In genomic region chr9:93902780-93903655, GRCh38 we compare ENCODE assay signal across 27 cellular contexts. TPM values are rescaled to one million over a fixed set of nuclear protein-coding genes. Genes with fewer than 3 reads are reported as not detected.
DNase-seq lines count a peak whose midpoint lies in the region; ATAC-seq, FAIRE-seq and TF ChIP-seq lines count a peak whose summit lies in the region.
"Had no signal": no experiment of that assay in that cellular context is flagged by ENCODE, and none has a peak within 500 bp of the region (broad histone marks: within the 10 kb centered on the region; RNA-seq: fewer than 3 reads in every experiment).

No MANE protein-coding gene starts in this region.

- H3K4me3 ChIP-seq in H7 (ENCODE audit: insufficient read depth, low read depth, low read length): no peak overlapping the region
- H3K4me3 ChIP-seq in H1 (ENCODE audit: extremely low read depth in 1 of 4, insufficient read depth in 2 of 4, low read depth in 3 of 4, low read length in 4 of 4): no peak overlapping the region
- H3K4me3 ChIP-seq in spleen: no peak overlapping the region
- H3K4me3 ChIP-seq: A549, SJCRH30 had no signal

- no peaks in the 10 kb centered on the region for H3K36me3 ChIP-seq in H7 (replicated peaks; ENCODE audit: control insufficient read depth, insufficient read depth, low read length)
- H3K36me3 ChIP-seq in H1 (ENCODE audit: control insufficient read depth in 2 of 4, insufficient read depth in 4 of 4, low read length in 3 of 4): no peaks in the 10 kb centered on the region
- H3K36me3 ChIP-seq in spleen: no peaks in the 10 kb centered on the region
- H3K36me3 ChIP-seq: SJCRH30 had no signal

- no peak overlapping the region for H3K23ac ChIP-seq in H1 (ENCODE audit: insufficient read length)

- TF ChIP-seq EP300 in H1 (IDR thresholded peaks at IDR 0.05; ENCODE audit: borderline replicate concordance in 1 of 2, low read depth in 2 of 2, low read length in 2 of 2): no peak

- H4K20me1 ChIP-seq in H1 (replicated peaks in 1 of 2; ENCODE audit: control insufficient read depth in 1 of 2, insufficient read depth in 2 of 2, low read length in 2 of 2): no peaks in the 10 kb centered on the region

- H3K56ac ChIP-seq in H1 (replicated peaks; ENCODE audit: insufficient read length, low read depth, low read length): no peak overlapping the region

- H3K4me1 ChIP-seq in H1 (replicated peaks in 1 of 4; ENCODE audit: control insufficient read depth in 3 of 4, insufficient read depth in 4 of 4, low read length in 3 of 4) (no peaks in the 10 kb centered on the region), spleen (no peaks in the 10 kb centered on the region)
- H3K4me1 ChIP-seq: A549, SJCRH30 had no signal

- CTCF ChIA-PET in H1 (lab: Charles Lee; ENCODE audit: partially characterized antibody): interaction anchor here (1.0 to 1.4 kb wide), 4 partner anchors 35 to 87 kb away, joined by 3 to 4 read pairs (median 3); no protein-coding TSS in a partner anchor

- H4K8ac ChIP-seq in H1 (ENCODE audit: extremely low read depth, insufficient read depth, low read length): peak overlapping the region; percentile 14; the same call in 1 of the 2 replicates

- H3K27ac ChIP-seq in H1 (ENCODE audit: low read depth, low read length) (no peak overlapping the region), spleen (no peak overlapping the region)
- H3K27ac ChIP-seq: A549, SJCRH30 had no signal

- no peaks in the 10 kb centered on the region for H3K23me2 ChIP-seq in H1 (ENCODE audit: low read depth, low read length)

- H3K4ac ChIP-seq in H1 (replicated peaks; ENCODE audit: insufficient read length, low read depth, low read length): no peak overlapping the region

- H3K79me2 ChIP-seq in H1 (ENCODE audit: control insufficient read depth in 1 of 2, insufficient read depth in 2 of 2, low read length in 2 of 2): no peaks in the 10 kb centered on the region

- TF ChIP-seq CTCF in H1 (IDR thresholded peaks at IDR 0.05; ENCODE audit: control extremely low read depth in 1 of 3, insufficient read depth in 1 of 3, low read depth in 1 of 3, low read length in 3 of 3) (no peak), spleen (IDR thresholded peaks at IDR 0.05 in 8 of 11, conservative IDR thresholded peaks at IDR 0.05 in 3 of 11) (no peak)

- H3K18ac ChIP-seq in H1 (ENCODE audit: extremely low read depth, low read length): no peak overlapping the region

- H3K27me3 ChIP-seq in H7 (ENCODE audit: control insufficient read depth, insufficient read depth, low read length) (no peaks in the 10 kb centered on the region), H1 (replicated peaks in 1 of 4; ENCODE audit: control insufficient read depth in 3 of 4, extremely low read depth in 1 of 4, insufficient read depth in 3 of 4, low read length in 3 of 4) (no peaks in the 10 kb centered on the region), spleen (replicated peaks in 1 of 7) (peaks cover 0 to 14% (median 0%) of the 10 kb centered on the region in 7 donors)

- no peak overlapping the region for H3K9ac ChIP-seq in H1 (replicated peaks in 1 of 4; ENCODE audit: extremely low read depth in 1 of 4, low read depth in 3 of 4, low read length in 3 of 4)

- intact Hi-C loops in spleen (cut with DNase I; ENCODE audit: low total_unique reads): no loop called here

- H3K9me3 ChIP-seq in H1 (ENCODE audit: insufficient read depth in 2 of 2, low read depth in 1 of 2, low read length in 1 of 2) (no peaks in the 10 kb centered on the region), spleen (no peaks in the 10 kb centered on the region)
- H3K9me3 ChIP-seq: A549, SJCRH30 had no signal

- WGBS in H1 (ENCODE audit: extremely low coverage in 1 of 2, insufficient coverage in 1 of 2, insufficient read length in 1 of 2, insufficient replicate concordance in 2 of 2, low coverage in 1 of 2, low lambda C conversion rate in 2 of 2, missing lambda C conversion rate in 1 of 2), 2 experiments: 91% methylated on average over 10 of the region's 12 CpGs; no CpG with 5 or more reads in 1 of the 2 experiments
- 81 to 86% (median 84%) methylated on average over 8 to 12 of the region's 12 CpGs for WGBS in spleen, 5 donors

- TF ChIP-seq POLR2A in H1 (IDR thresholded peaks at IDR 0.05; ENCODE audit: control extremely low read depth in 1 of 2, low read depth in 2 of 2, low read length in 2 of 2) (no peak), spleen (IDR thresholded peaks at IDR 0.05) (no peak)

- no peak overlapping the region for H4K91ac ChIP-seq in H1 (replicated peaks; ENCODE audit: insufficient read length, low read length)

- no peak for ATAC-seq in activated T-cell treated with anti-CD3 and anti-CD28 coated beads, Interleukin-2, amount 50 U/mL, for 4 hours
- ATAC-seq in HG03571 (IDR thresholded peaks at IDR 0.05; ENCODE audit: unreplicated experiment) (no peak), GM18498 (IDR thresholded peaks at IDR 0.05; ENCODE audit: unreplicated experiment) (no peak)
- ATAC-seq: A549; activated CD8-positive, alpha-beta memory T cell treated with anti-CD3 and anti-CD28 coated beads, Interleukin-2, amount 10 ng/mL, durations not matched to agents 7 days and 5 days; stimulated activated effector memory CD8-positive, alpha-beta T cell treated with anti-CD3 and anti-CD28 coated beads, Interleukin-12 subunit alpha, Interleukin-12 subunit beta, amount 100 ng/mL, for 72 hours had no signal

- H2BK120ac ChIP-seq in H1 (replicated peaks; ENCODE audit: low read depth, low read length): no peak overlapping the region

- POLR2A ChIA-PET in H1 (lab: Charles Lee; ENCODE audit: partially characterized antibody): no interaction called here

- H2BK20ac ChIP-seq in H1 (ENCODE audit: low read length): no peak overlapping the region

- H3K4me2 ChIP-seq in H1 (ENCODE audit: insufficient read depth in 1 of 2, low read depth in 2 of 2, low read length in 2 of 2): no peak overlapping the region
- H3K4me2 ChIP-seq: A549 had no signal

- no peak for TF ChIP-seq RAD21 in H1 (IDR thresholded peaks at IDR 0.05 in 1 of 2, conservative IDR thresholded peaks at IDR 0.05 in 1 of 2; ENCODE audit: low read depth in 2 of 2, low read length in 2 of 2)

- no peak overlapping the region for H2BK12ac ChIP-seq in H1 (ENCODE audit: low read depth, low read length)

- peaks cover 7% of the 10 kb centered on the region for H3K4me1 Mint-ChIP-seq in activated T-cell treated with anti-CD3 and anti-CD28 coated beads, Interleukin-2, amount 50 U/mL, for 24 hours (ENCODE audit: low read depth)
- H3K4me1 Mint-ChIP-seq in activated T-cell treated with anti-CD3 and anti-CD28 coated beads, Interleukin-2, amount 50 U/mL, for 4 hours (ENCODE audit: low read depth): peaks cover 8% of the 10 kb centered on the region
- H3K4me1 Mint-ChIP-seq: activated CD8-positive, alpha-beta memory T cell treated with anti-CD3 and anti-CD28 coated beads, Interleukin-2, amount 10 ng/mL, durations not matched to agents 7 days and 5 days; stimulated activated effector memory CD8-positive, alpha-beta T cell treated with anti-CD3 and anti-CD28 coated beads, Interleukin-12 subunit alpha, Interleukin-12 subunit beta, amount 100 ng/mL, for 72 hours had no signal

- no peak overlapping the region for H2AK5ac ChIP-seq in H1 (ENCODE audit: low read depth, low read length)

- no peak for FAIRE-seq in H1 (lab: Jason Lieb, UNC)
- FAIRE-seq: A549 had no signal

- DNase-seq in activated T-cell treated with anti-CD3 and anti-CD28 coated beads, Interleukin-2, amount 50 U/mL, for 24 hours: peak; percentile 11
- DNase-seq in activated T-cell treated with anti-CD3 and anti-CD28 coated beads, Interleukin-2, amount 50 U/mL, for 4 hours: no peak
- DNase-seq in H7 (peak; percentile 68), H1 (ENCODE audit: low read depth in 1 of 2, low spot score in 2 of 2) (no peak), spleen (peak; percentile 56), occipital lobe (lab: John Stamatoyannopoulos, UW) (no peak)
- DNase-seq: activated CD4-positive, alpha-beta T cell treated with anti-CD3 and anti-CD28 coated beads, Interleukin-2, amount 10 ng/mL, durations not matched to agents 24 days and 14 days; activated CD8-positive, alpha-beta memory T cell treated with anti-CD3 and anti-CD28 coated beads, Interleukin-2, amount 10 ng/mL, durations not matched to agents 7 days and 5 days; activated naive CD4-positive, alpha-beta T cell treated with anti-CD3 and anti-CD28 coated beads for 36 hours; amygdala; DMS79 treated with DMSO at 0.1 percent for 48 hours; GDM1; hippocampal formation; NCI-H146; SJCRH30; SW 1271; trophoblast cell had no signal

- no peak overlapping the region for H3K14ac ChIP-seq in H1 (ENCODE audit: insufficient read length)

- no peak overlapping the region for H4K5ac ChIP-seq in H1 (ENCODE audit: insufficient read length, low read depth, low read length)

- H3K79me1 ChIP-seq in H1 (ENCODE audit: low read depth, low read length): no peaks in the 10 kb centered on the region

- peaks cover 3% of the 10 kb centered on the region for H3K9me3 Mint-ChIP-seq in activated T-cell treated with anti-CD3 and anti-CD28 coated beads, Interleukin-2, amount 50 U/mL, for 24 hours
- no peaks in the 10 kb centered on the region for H3K9me3 Mint-ChIP-seq in activated T-cell treated with anti-CD3 and anti-CD28 coated beads, Interleukin-2, amount 50 U/mL, for 4 hours
- H3K9me3 Mint-ChIP-seq: activated naive CD4-positive, alpha-beta T cell treated with anti-CD3 and anti-CD28 coated beads for 36 hours; CD4-positive, alpha-beta T cell; stimulated activated effector memory CD8-positive, alpha-beta T cell treated with anti-CD3 and anti-CD28 coated beads, Interleukin-12 subunit alpha, Interleukin-12 subunit beta, amount 100 ng/mL, for 72 hours had no signal

- no peak overlapping the region for H2BK15ac ChIP-seq in H1 (ENCODE audit: low read length)

- no peak overlapping the region for H3K27ac Mint-ChIP-seq in activated T-cell treated with anti-CD3 and anti-CD28 coated beads, Interleukin-2, amount 50 U/mL, for 24 hours
- H3K27ac Mint-ChIP-seq: activated CD4-positive, alpha-beta T cell treated with anti-CD3 and anti-CD28 coated beads, Interleukin-2, amount 10 ng/mL, durations not matched to agents 24 days and 14 days; activated CD8-positive, alpha-beta memory T cell treated with anti-CD3 and anti-CD28 coated beads, Interleukin-2, amount 10 ng/mL, durations not matched to agents 7 days and 5 days; activated naive CD4-positive, alpha-beta T cell treated with anti-CD3 and anti-CD28 coated beads for 36 hours; CD4-positive, alpha-beta T cell; progenitor cell of endocrine pancreas; stimulated activated effector memory CD8-positive, alpha-beta T cell treated with anti-CD3 and anti-CD28 coated beads, Interleukin-12 subunit alpha, Interleukin-12 subunit beta, amount 100 ng/mL, for 72 hours had no signal

- no peaks in the 10 kb centered on the region for H3K36me3 Mint-ChIP-seq in activated T-cell treated with anti-CD3 and anti-CD28 coated beads, Interleukin-2, amount 50 U/mL, for 24 hours (ENCODE audit: low read depth)
- no peaks in the 10 kb centered on the region for H3K36me3 Mint-ChIP-seq in activated T-cell treated with anti-CD3 and anti-CD28 coated beads, Interleukin-2, amount 50 U/mL, for 4 hours (ENCODE audit: insufficient read depth)
- H3K36me3 Mint-ChIP-seq: activated CD8-positive, alpha-beta memory T cell treated with anti-CD3 and anti-CD28 coated beads, Interleukin-2, amount 10 ng/mL, durations not matched to agents 7 days and 5 days; stimulated activated effector memory CD8-positive, alpha-beta T cell treated with anti-CD3 and anti-CD28 coated beads, Interleukin-12 subunit alpha, Interleukin-12 subunit beta, amount 100 ng/mL, for 72 hours had no signal

- H2AFZ ChIP-seq in H1 (ENCODE audit: low read length): no peak overlapping the region

- H3K4me3 Mint-ChIP-seq in activated T-cell treated with anti-CD3 and anti-CD28 coated beads, Interleukin-2, amount 50 U/mL, for 24 hours: no peak overlapping the region
- H3K4me3 Mint-ChIP-seq in activated T-cell treated with anti-CD3 and anti-CD28 coated beads, Interleukin-2, amount 50 U/mL, for 4 hours: no peak overlapping the region
- H3K4me3 Mint-ChIP-seq: activated CD4-positive, alpha-beta T cell treated with anti-CD3 and anti-CD28 coated beads, Interleukin-2, amount 10 ng/mL, durations not matched to agents 24 days and 14 days; activated CD8-positive, alpha-beta memory T cell treated with anti-CD3 and anti-CD28 coated beads, Interleukin-2, amount 10 ng/mL, durations not matched to agents 7 days and 5 days; activated naive CD4-positive, alpha-beta T cell treated with anti-CD3 and anti-CD28 coated beads for 36 hours; CD4-positive, alpha-beta T cell; stimulated activated effector memory CD8-positive, alpha-beta T cell treated with anti-CD3 and anti-CD28 coated beads, Interleukin-12 subunit alpha, Interleukin-12 subunit beta, amount 100 ng/mL, for 72 hours had no signal

- H3K27me3 Mint-ChIP-seq in activated T-cell treated with anti-CD3 and anti-CD28 coated beads, Interleukin-2, amount 50 U/mL, for 24 hours: peaks cover 6% of the 10 kb centered on the region
- H3K27me3 Mint-ChIP-seq in activated T-cell treated with anti-CD3 and anti-CD28 coated beads, Interleukin-2, amount 50 U/mL, for 4 hours (ENCODE audit: low read depth): peaks cover 3% of the 10 kb centered on the region
- H3K27me3 Mint-ChIP-seq: activated CD4-positive, alpha-beta T cell treated with anti-CD3 and anti-CD28 coated beads, Interleukin-2, amount 10 ng/mL, durations not matched to agents 24 days and 14 days; activated CD8-positive, alpha-beta memory T cell treated with anti-CD3 and anti-CD28 coated beads, Interleukin-2, amount 10 ng/mL, durations not matched to agents 7 days and 5 days had no signal

- H2BK5ac ChIP-seq in H1 (ENCODE audit: low read depth, low read length): no peak overlapping the region

RNA-seq across cellular contexts. Expression of gene BARX1, which starts 52.1 kb away (rescaled TPM):
- not detected for total RNA-seq in activated T-cell treated with anti-CD3 and anti-CD28 coated beads, Interleukin-2, amount 50 U/mL, for 4 hours
- total RNA-seq in H7 (2014; rRNA removed; shearing (Covaris generic)): 79.7 and 80.4 TPM in 2 replicates
- 2.1 and 2.6 TPM in 2 replicates for total RNA-seq in H1 (2021; fragmentation: NEBNext Ultra II Directional; extraction: Animal tissue kit (Norgen Biotek cat#: 25700))
- 0.79 and 1.3 TPM in 2 replicates for polyA plus RNA-seq in H1 (2011; rRNA removed)
- polyA plus RNA-seq in H1 (2011; cell fraction: cytosol; rRNA removed): 1.00 TPM
- polyA plus RNA-seq in H1 (2011; cell fraction: nucleus; rRNA removed): 1.4 TPM
- 0.68 to 0.87 TPM (median 0.76 TPM) in 4 replicates for polyA plus RNA-seq in H1 (2012, experiment 1 of 2)
- 0.92 TPM for polyA plus RNA-seq in H1 (2012, experiment 2 of 2)
- polyA plus RNA-seq in H1 (2013, experiment 1 of 2): 2.3 TPM
- 2.3 TPM for polyA plus RNA-seq in H1 (2013, experiment 2 of 2)
- polyA minus RNA-seq in H1 (2011; rRNA and poly(A)+ RNA removed): 0.22 TPM in 1 of 2 replicates, not detected in the other
- polyA minus RNA-seq in H1 (2011; cell fraction: cytosol; rRNA and poly(A)+ RNA removed): not detected
- not detected for polyA minus RNA-seq in H1 (2011; cell fraction: nucleus; rRNA and poly(A)+ RNA removed)
- total RNA-seq in spleen: not detected
- under 1 TPM in 2 of 3 donors, not detected in 1; 0.07 to 0.21 TPM for polyA plus RNA-seq in spleen
- not detected for total RNA-seq in occipital lobe
- total RNA-seq: activated CD8-positive, alpha-beta memory T cell treated with anti-CD3 and anti-CD28 coated beads, Interleukin-2, amount 10 ng/mL, durations not matched to agents 7 days and 5 days; HT-29; RPMI7951; SJCRH30; subcutaneous adipose tissue had no signal
- polyA plus RNA-seq: neural cell had no signal

Comparison
In these comparisons a context has a peak if more than half of its experiments do, and no peak if none do; other contexts are left out.
1. DNase-seq: peak in activated T-cell treated with anti-CD3 and anti-CD28 coated beads, Interleukin-2, amount 50 U/mL, for 24 hours (single experiment), H7 (single experiment) and spleen (single experiment); none in activated T-cell treated with anti-CD3 and anti-CD28 coated beads, Interleukin-2, amount 50 U/mL, for 4 hours (single experiment), H1 (0 of 2) and occipital lobe (single experiment).
2. RNA of gene BARX1, which starts 52.1 kb away (total RNA-seq): 79.7 to 80.4 TPM in H7; 2.1 to 2.6 TPM in H1, not detected in activated T-cell treated with anti-CD3 and anti-CD28 coated beads, Interleukin-2, amount 50 U/mL, for 4 hours, not detected in spleen and not detected in occipital lobe (single experiment); every median in the first group is over 10 times any median in the second.